ENCODE assay signal across 18 cellular contexts in genomic region chr15:90572893-90573292, GRCh38. TPM values are rescaled to one million over a fixed set of nuclear protein-coding genes. Genes with fewer than 3 reads are reported as not detected.
DNase-seq lines count a peak whose midpoint lies in the region; ATAC-seq and TF ChIP-seq lines count a peak whose summit lies in the region.
"Had no signal": no experiment of that assay in that cellular context is flagged by ENCODE, and none has a peak within 500 bp of the region (broad histone marks: within the 10 kb centered on the region; RNA-seq: fewer than 3 reads in every experiment).

No MANE protein-coding gene starts in this region.

- H3K9me3 Mint-ChIP-seq in activated naive CD4-positive, alpha-beta T cell treated with anti-CD3 and anti-CD28 coated beads, Interleukin-2, amount 10 ng/mL, durations not matched to agents 7 days and 5 days = peaks cover 1% of the 10 kb centered on the region
- H3K9me3 Mint-ChIP-seq in activated naive CD8-positive, alpha-beta T cell treated with anti-CD3 and anti-CD28 coated beads, Interleukin-2, amount 50 U/mL, for 24 hours = no peaks in the 10 kb centered on the region
- H3K9me3 Mint-ChIP-seq: H9 had no signal

- H3K27me3 ChIP-seq in tibial artery = no peaks in the 10 kb centered on the region
- H3K27me3 ChIP-seq: esophagus squamous epithelium had no signal

- H3K27me3 Mint-ChIP-seq in activated naive CD4-positive, alpha-beta T cell treated with anti-CD3 and anti-CD28 coated beads, Interleukin-2, amount 10 ng/mL, durations not matched to agents 7 days and 5 days = no peaks in the 10 kb centered on the region
- H3K27me3 Mint-ChIP-seq in T-helper 17 cell = no peaks in the 10 kb centered on the region
- H3K27me3 Mint-ChIP-seq in activated naive CD8-positive, alpha-beta T cell treated with anti-CD3 and anti-CD28 coated beads, Interleukin-2, amount 50 U/mL, for 24 hours = no peaks in the 10 kb centered on the region

- no peak for DNase-seq in activated naive CD4-positive, alpha-beta T cell treated with anti-CD3 and anti-CD28 coated beads, Interleukin-2, amount 10 ng/mL, durations not matched to agents 7 days and 5 days
- DNase-seq in activated naive CD4-positive, alpha-beta T cell treated with Interleukin-2 at 50 U/mL for 16 hours = no peak
- DNase-seq in T-helper 17 cell = no peak
- DNase-seq in activated naive CD8-positive, alpha-beta T cell treated with anti-CD3 and anti-CD28 coated beads, Interleukin-2, amount 50 U/mL, for 24 hours = no peak
- no peak for DNase-seq in tibial artery
- DNase-seq in HUDEP-2 (lab: John Stamatoyannopoulos, UW; ENCODE audit: unreplicated experiment in 76 of 76) = no peak
- DNase-seq: DMS79 treated with DMSO at 0.1 percent for 48 hours, esophagus squamous epithelium, H9, Karpas-422, kidney, NCI-H187 treated with DMSO at 0.1 percent for 48 hours, NCI-H774, occipital lobe, PC-3, SHP77 treated with DMSO at 0.1 percent for 48 hours had no signal

- peak overlapping the region; percentile 94 for H3K27ac Mint-ChIP-seq in activated naive CD4-positive, alpha-beta T cell treated with anti-CD3 and anti-CD28 coated beads, Interleukin-2, amount 10 ng/mL, durations not matched to agents 7 days and 5 days
- peak overlapping the region; percentile 93 for H3K27ac Mint-ChIP-seq in T-helper 17 cell
- no peak overlapping the region for H3K27ac Mint-ChIP-seq in activated naive CD8-positive, alpha-beta T cell treated with anti-CD3 and anti-CD28 coated beads, Interleukin-2, amount 50 U/mL, for 24 hours
- H3K27ac Mint-ChIP-seq: brain, H9 had no signal

- H3K36me3 Mint-ChIP-seq in activated naive CD4-positive, alpha-beta T cell treated with anti-CD3 and anti-CD28 coated beads, Interleukin-2, amount 10 ng/mL, durations not matched to agents 7 days and 5 days = peaks cover 55% of the 10 kb centered on the region
- peaks cover 8% of the 10 kb centered on the region for H3K36me3 Mint-ChIP-seq in T-helper 17 cell (ENCODE audit: low read depth)
- peaks cover 13% of the 10 kb centered on the region for H3K36me3 Mint-ChIP-seq in activated naive CD8-positive, alpha-beta T cell treated with anti-CD3 and anti-CD28 coated beads, Interleukin-2, amount 50 U/mL, for 24 hours (ENCODE audit: low read depth)

- no peak overlapping the region for H3K4me3 ChIP-seq in tibial artery
- H3K4me3 ChIP-seq: esophagus squamous epithelium had no signal

- H3K36me3 ChIP-seq in tibial artery = no peaks in the 10 kb centered on the region
- H3K36me3 ChIP-seq: esophagus squamous epithelium had no signal

- H3K27ac ChIP-seq in tibial artery = peak overlapping the region; percentile 27 to 77
- H3K27ac ChIP-seq: esophagus squamous epithelium had no signal

- peaks cover 0 to 60% (median 18%) of the 10 kb centered on the region in 4 donors for H3K4me1 ChIP-seq in tibial artery

- CTCF ChIA-PET in activated naive CD4-positive, alpha-beta T cell treated with anti-CD3 and anti-CD28 coated beads, Interleukin-2, amount 10 ng/mL, durations not matched to agents 7 days and 5 days (lab: Charles Lee) = interaction anchor here (0.9 to 3.3 kb wide), 5 partner anchors 9 to 34 kb away, joined by 3 to 12 read pairs (median 8); no protein-coding TSS in a partner anchor

- TF ChIP-seq CTCF in tibial artery (IDR thresholded peaks at IDR 0.05) = no peak

- H3K9me3 ChIP-seq in T-helper 17 cell (ENCODE audit: control insufficient read depth, low read length, poor library complexity, severe bottlenecking) (no peaks in the 10 kb centered on the region), tibial artery (no peaks in the 10 kb centered on the region)
- H3K9me3 ChIP-seq: esophagus squamous epithelium had no signal

- peak overlapping the region; percentile 14 for H3K4me3 Mint-ChIP-seq in activated naive CD4-positive, alpha-beta T cell treated with anti-CD3 and anti-CD28 coated beads, Interleukin-2, amount 10 ng/mL, durations not matched to agents 7 days and 5 days
- peak overlapping the region; percentile 62 for H3K4me3 Mint-ChIP-seq in T-helper 17 cell
- H3K4me3 Mint-ChIP-seq in activated naive CD8-positive, alpha-beta T cell treated with anti-CD3 and anti-CD28 coated beads, Interleukin-2, amount 50 U/mL, for 24 hours = peak overlapping the region; percentile 18
- H3K4me3 Mint-ChIP-seq: brain, H9 had no signal

- peaks cover 91% of the 10 kb centered on the region for H3K4me1 Mint-ChIP-seq in activated naive CD4-positive, alpha-beta T cell treated with anti-CD3 and anti-CD28 coated beads, Interleukin-2, amount 10 ng/mL, durations not matched to agents 7 days and 5 days
- peaks cover 63% of the 10 kb centered on the region for H3K4me1 Mint-ChIP-seq in T-helper 17 cell
- H3K4me1 Mint-ChIP-seq in activated naive CD8-positive, alpha-beta T cell treated with anti-CD3 and anti-CD28 coated beads, Interleukin-2, amount 50 U/mL, for 24 hours = peaks cover 79% of the 10 kb centered on the region
- H3K4me1 Mint-ChIP-seq: brain had no signal

- ATAC-seq in T-helper 17 cell (no peak), GM21526 (IDR thresholded peaks at IDR 0.05; ENCODE audit: low FRiP score, unreplicated experiment) (no peak)
- ATAC-seq in activated naive CD8-positive, alpha-beta T cell treated with anti-CD3 and anti-CD28 coated beads, Interleukin-2, amount 50 U/mL, for 24 hours = peak; percentile 66
- ATAC-seq: PC-3 had no signal

- intact Hi-C loops in tibial artery (cut with DNase I; ENCODE audit: low total_unique reads) = no loop called here

RNA-seq across cellular contexts. Expression of gene CRTC3, which starts 43.2 kb away (rescaled TPM):
- 10 to 100 TPM; 76.0 to 84.4 TPM for total RNA-seq in T-helper 17 cell
